Comparison of ENCODE assay signal across 12 cellular contexts in genomic region chr1:205191127-205191577, GRCh38. TPM values are rescaled to one million over a fixed set of nuclear protein-coding genes. Genes with fewer than 3 reads are reported as not detected.
DNase-seq lines count a peak whose midpoint lies in the region; ATAC-seq and TF ChIP-seq lines count a peak whose summit lies in the region.
"Had no signal": no experiment of that assay in that cellular context is flagged by ENCODE, and none has a peak within 500 bp of the region (broad histone marks: within the 10 kb centered on the region; RNA-seq: fewer than 3 reads in every experiment).

No MANE protein-coding gene starts in this region.

- H3K36me3 ChIP-seq in neural progenitor cell, result no peaks in the 10 kb centered on the region

- H3K36me3 Mint-ChIP-seq in WTC11 (peaks cover 2% of the 10 kb centered on the region; the same call in 1 of the 2 replicates), neural progenitor cell (peaks cover 5% of the 10 kb centered on the region)

- TF ChIP-seq CTCF in WTC11 (IDR thresholded peaks at IDR 0.05), result no peak
- TF ChIP-seq CTCF in neural progenitor cell (IDR thresholded peaks at IDR 0.05), result no peak

- H3F3A ChIP-seq in neural progenitor cell (ENCODE audit: low read depth), result peaks cover 38% of the 10 kb centered on the region

- no peaks in the 10 kb centered on the region for H3K27me3 Mint-ChIP-seq in WTC11 (ENCODE audit: low read depth)
- no peaks in the 10 kb centered on the region for H3K27me3 Mint-ChIP-seq in neural progenitor cell (ENCODE audit: insufficient read depth, low read depth)

- H3K4me1 Mint-ChIP-seq in WTC11, result peaks cover 80% of the 10 kb centered on the region
- peaks cover 48% of the 10 kb centered on the region for H3K4me1 Mint-ChIP-seq in neural progenitor cell

- H3K4me3 ChIP-seq in neural progenitor cell, result peak overlapping the region; percentile 6

- POLR2A ChIA-PET in WTC11 (lab: Charles Lee), result interaction anchor here (0.7 to 1.1 kb wide), 2 partner anchors 12 to 129 kb away, joined by 4 to 9 read pairs; no protein-coding TSS in a partner anchor

- no peak overlapping the region for H3K9ac ChIP-seq in neural progenitor cell

- H4K20me1 ChIP-seq in neural progenitor cell (ENCODE audit: low read depth), result peaks cover 82% of the 10 kb centered on the region

- H3K4me3 Mint-ChIP-seq in WTC11 (peak overlapping the region; percentile 51), neural progenitor cell (peak overlapping the region; percentile 34)
- H3K4me3 Mint-ChIP-seq: CD8-positive, alpha-beta T cell had no signal

- DNase-seq in EH (ENCODE audit: low read depth) (peak; percentile 41), WTC11 (ENCODE audit: low spot score) (no peak), glomerular visceral epithelial cell (ENCODE audit: extremely low spot score) (peak; percentile 22), neural progenitor cell (ENCODE audit: low spot score) (no peak), SHP77 (lab: John Stamatoyannopoulos, UW) (no peak)
- DNase-seq: CD8-positive, alpha-beta T cell; PC-3; T-helper 1 cell had no signal

- no peak overlapping the region for H2AFZ ChIP-seq in neural progenitor cell (replicated peaks)

- ATAC-seq in WTC11, result peak; percentile 5; the same call in 1 of the 2 replicates
- no peak for ATAC-seq in HG03280 (IDR thresholded peaks at IDR 0.05; ENCODE audit: unreplicated experiment)
- no peak for ATAC-seq in GM21528 (IDR thresholded peaks at IDR 0.05; ENCODE audit: low FRiP score, unreplicated experiment)
- no peak for ATAC-seq in HG03354 (IDR thresholded peaks at IDR 0.05; ENCODE audit: poor library complexity, severe bottlenecking, unreplicated experiment)
- ATAC-seq: CD8-positive, alpha-beta T cell; PC-3 had no signal

- no peaks in the 10 kb centered on the region for H3K27me3 ChIP-seq in neural progenitor cell

- CTCF ChIA-PET in WTC11 (lab: Charles Lee), result interaction anchor here (0.9 to 2.5 kb wide), 5 partner anchors 50 to 163 kb away, joined by 4 to 10 read pairs (median 8); no protein-coding TSS in a partner anchor

- H3K9me3 ChIP-seq in neural progenitor cell (ENCODE audit: low read depth), result no peaks in the 10 kb centered on the region

- H3K9me3 Mint-ChIP-seq in WTC11, result no peaks in the 10 kb centered on the region
- H3K9me3 Mint-ChIP-seq in neural progenitor cell, result no peaks in the 10 kb centered on the region
- H3K9me3 Mint-ChIP-seq: activated T-helper 2 cell treated with anti-CD3 and anti-CD28 coated beads, Interferon-gamma antibody, Interleukin-2, Interleukin-4, amounts not matched to agents 10 μg/mL and 5 μg/mL and 100 μg/mL, durations not matched to agents 14 hours and 24 hours and 36 hours; CD8-positive, alpha-beta T cell had no signal

- H3K27ac ChIP-seq in neural progenitor cell, result no peak overlapping the region

- peaks cover 75% of the 10 kb centered on the region for H3K79me2 ChIP-seq in neural progenitor cell (ENCODE audit: low read depth)

- peak overlapping the region; percentile 89 for H3K27ac Mint-ChIP-seq in WTC11
- H3K27ac Mint-ChIP-seq in neural progenitor cell, result peak overlapping the region; percentile 35
- H3K27ac Mint-ChIP-seq: activated T-helper 2 cell treated with anti-CD3 and anti-CD28 coated beads, Interferon-gamma antibody, Interleukin-2, Interleukin-4, amounts not matched to agents 10 μg/mL and 5 μg/mL and 100 μg/mL, durations not matched to agents 14 hours and 24 hours and 36 hours; CD8-positive, alpha-beta T cell had no signal

- H3K4me1 ChIP-seq in neural progenitor cell, result peaks cover 51% of the 10 kb centered on the region

- H3K4me2 ChIP-seq in neural progenitor cell, result peak overlapping the region; percentile 57

TF ChIP-seq in WTC11, 78 proteins besides CTCF, POLR2A, EP300 and RAD21 (continues in another document):
- TF ChIP-seq ZNF423 (CRISPR knock-in tag; IDR thresholded peaks at IDR 0.05) (no peak), NR3C1 (CRISPR knock-in tag; conservative IDR thresholded peaks at IDR 0.05; ENCODE audit: low read depth) (no peak), ETV6 (CRISPR knock-in tag; IDR thresholded peaks at IDR 0.05) (no peak), FOXJ3 (CRISPR knock-in tag; IDR thresholded peaks at IDR 0.05; ENCODE audit: borderline replicate concordance) (no peak), ARID4B (CRISPR knock-in tag; IDR thresholded peaks at IDR 0.05; ENCODE audit: borderline replicate concordance) (no peak), FOXP1 (CRISPR knock-in tag; IDR thresholded peaks at IDR 0.05; ENCODE audit: borderline replicate concordance) (no peak), GRHL2 (CRISPR knock-in tag; IDR thresholded peaks at IDR 0.05; ENCODE audit: insufficient replicate concordance, severe bottlenecking) (no peak)
- TF ChIP-seq, protein P1, sequence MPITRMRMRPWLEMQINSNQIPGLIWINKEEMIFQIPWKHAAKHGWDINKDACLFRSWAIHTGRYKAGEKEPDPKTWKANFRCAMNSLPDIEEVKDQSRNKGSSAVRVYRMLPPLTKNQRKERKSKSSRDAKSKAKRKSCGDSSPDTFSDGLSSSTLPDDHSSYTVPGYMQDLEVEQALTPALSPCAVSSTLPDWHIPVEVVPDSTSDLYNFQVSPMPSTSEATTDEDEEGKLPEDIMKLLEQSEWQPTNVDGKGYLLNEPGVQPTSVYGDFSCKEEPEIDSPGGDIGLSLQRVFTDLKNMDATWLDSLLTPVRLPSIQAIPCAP (CRISPR knock-in tag; IDR thresholded peaks at IDR 0.05), result no peak
- TF ChIP-seq, protein P2, sequence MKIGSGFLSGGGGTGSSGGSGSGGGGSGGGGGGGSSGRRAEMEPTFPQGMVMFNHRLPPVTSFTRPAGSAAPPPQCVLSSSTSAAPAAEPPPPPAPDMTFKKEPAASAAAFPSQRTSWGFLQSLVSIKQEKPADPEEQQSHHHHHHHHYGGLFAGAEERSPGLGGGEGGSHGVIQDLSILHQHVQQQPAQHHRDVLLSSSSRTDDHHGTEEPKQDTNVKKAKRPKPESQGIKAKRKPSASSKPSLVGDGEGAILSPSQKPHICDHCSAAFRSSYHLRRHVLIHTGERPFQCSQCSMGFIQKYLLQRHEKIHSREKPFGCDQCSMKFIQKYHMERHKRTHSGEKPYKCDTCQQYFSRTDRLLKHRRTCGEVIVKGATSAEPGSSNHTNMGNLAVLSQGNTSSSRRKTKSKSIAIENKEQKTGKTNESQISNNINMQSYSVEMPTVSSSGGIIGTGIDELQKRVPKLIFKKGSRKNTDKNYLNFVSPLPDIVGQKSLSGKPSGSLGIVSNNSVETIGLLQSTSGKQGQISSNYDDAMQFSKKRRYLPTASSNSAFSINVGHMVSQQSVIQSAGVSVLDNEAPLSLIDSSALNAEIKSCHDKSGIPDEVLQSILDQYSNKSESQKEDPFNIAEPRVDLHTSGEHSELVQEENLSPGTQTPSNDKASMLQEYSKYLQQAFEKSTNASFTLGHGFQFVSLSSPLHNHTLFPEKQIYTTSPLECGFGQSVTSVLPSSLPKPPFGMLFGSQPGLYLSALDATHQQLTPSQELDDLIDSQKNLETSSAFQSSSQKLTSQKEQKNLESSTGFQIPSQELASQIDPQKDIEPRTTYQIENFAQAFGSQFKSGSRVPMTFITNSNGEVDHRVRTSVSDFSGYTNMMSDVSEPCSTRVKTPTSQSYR (CRISPR knock-in tag; IDR thresholded peaks at IDR 0.05), result no peak

RNA-seq across cellular contexts. Expression of gene DSTYK, which starts 20.4 kb away (rescaled TPM):
- total RNA-seq in WTC11 (2021) (10.3 to 11.6 TPM (median 11.0 TPM) in 3 replicates), neural progenitor cell (ENCODE audit: low replicate concordance) (12.1 and 13.0 TPM in 2 replicates)

RNA-seq across cellular contexts. Expression of gene TMCC2, which starts 36.6 kb away (rescaled TPM):
- total RNA-seq in WTC11 (2021) (9.5 to 11.2 TPM (median 11.2 TPM) in 3 replicates), neural progenitor cell (ENCODE audit: low replicate concordance) (7.1 and 12.1 TPM in 2 replicates)

Comparison
In these comparisons a context has a peak if more than half of its experiments do, and no peak if none do; other contexts are left out.
1. DNase-seq: peak in EH (single experiment) and glomerular visceral epithelial cell (single experiment); none in WTC11 (single experiment), neural progenitor cell (single experiment) and SHP77 (0 of 2).